Comparison of ENCODE assay signal across 17 cellular contexts in the genomic region with DNA sequence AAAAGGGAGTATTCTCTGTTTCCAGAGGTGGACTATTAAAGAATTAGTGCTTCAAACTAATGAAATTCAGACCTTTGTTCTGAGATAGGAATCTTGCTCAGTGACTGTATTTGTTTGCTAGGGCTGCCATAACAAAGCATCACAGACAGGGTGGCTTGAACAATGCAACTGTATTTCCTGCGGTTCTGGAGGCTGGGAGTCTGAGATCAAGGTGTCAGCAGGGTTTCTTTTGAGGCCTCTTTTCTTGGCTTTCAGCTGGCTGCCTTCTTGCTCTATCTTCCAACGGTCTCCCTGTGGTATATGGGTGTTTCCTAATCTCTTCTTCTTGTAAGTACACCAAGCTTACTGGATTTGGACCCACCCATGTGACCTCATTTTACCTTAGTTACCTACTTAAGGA.
DNase-seq lines count a peak whose midpoint lies in the region; ATAC-seq, FAIRE-seq and TF ChIP-seq lines count a peak whose summit lies in the region.
"Had no signal": no experiment of that assay in that cellular context is flagged by ENCODE, and none has a peak within 500 bp of the region (broad histone marks: within the 10 kb centered on the region; RNA-seq: fewer than 3 reads in every experiment).

No MANE protein-coding gene starts in this region.

- H3K9me3 Mint-ChIP-seq in WTC11, result no peaks in the 10 kb centered on the region; the same call in 1 of the 2 replicates

- H3F3A ChIP-seq in PC-9 (ENCODE audit: insufficient read depth, low read depth), result no peaks in the 10 kb centered on the region

- H3K27me3 ChIP-seq in mesendoderm (ENCODE audit: insufficient read depth, low read length, poor library complexity) (no peaks in the 10 kb centered on the region), PC-9 (ENCODE audit: insufficient read depth, low read depth) (no peaks in the 10 kb centered on the region)
- H3K27me3 ChIP-seq: BLaER1 treated with 17β-estradiol and CSF1 and Interleukin-3, amounts not matched to agents 10 nM and 100 nM had no signal

- no peak overlapping the region for H3K4me3 ChIP-seq in Jurkat, Clone E6-1 (ENCODE audit: low read length)
- no peak overlapping the region for H3K4me3 ChIP-seq in mesendoderm (ENCODE audit: low read length)
- no peak overlapping the region for H3K4me3 ChIP-seq in kidney (ENCODE audit: low read length in 2 of 2)
- H3K4me3 ChIP-seq in PC-9, result no peak overlapping the region
- H3K4me3 ChIP-seq: BLaER1 treated with 17β-estradiol and CSF1 and Interleukin-3, amounts not matched to agents 10 nM and 100 nM; GM12878 had no signal

- H3K36me3 Mint-ChIP-seq in WTC11, result no peaks in the 10 kb centered on the region
- H3K36me3 Mint-ChIP-seq: CD4-positive, CD25-positive, alpha-beta regulatory T cell had no signal

- H3K18ac ChIP-seq in mesendoderm (ENCODE audit: low read length), result no peak overlapping the region

- no peaks in the 10 kb centered on the region; the same call in 1 of the 2 replicates for H3K27me3 Mint-ChIP-seq in WTC11 (ENCODE audit: low read depth)
- H3K27me3 Mint-ChIP-seq: CD4-positive, CD25-positive, alpha-beta regulatory T cell had no signal

- no peak overlapping the region for H3K23ac ChIP-seq in mesendoderm (ENCODE audit: low read length)

- WGBS in mesendoderm (ENCODE audit: extremely low coverage, insufficient coverage, low lambda C conversion rate), result no CpG with 5 or more reads among the region's 2 CpGs

- H2BK15ac ChIP-seq in mesendoderm (replicated peaks; ENCODE audit: low read depth), result no peak overlapping the region

- H3K4me2 ChIP-seq in mesendoderm (ENCODE audit: low read length) (no peak overlapping the region), PC-9 (no peak overlapping the region)
- H3K4me2 ChIP-seq: BLaER1 treated with 17β-estradiol and CSF1 and Interleukin-3, amounts not matched to agents 10 nM and 100 nM had no signal

- H3K4me3 Mint-ChIP-seq in WTC11, result no peak overlapping the region
- H3K4me3 Mint-ChIP-seq: CD4-positive, CD25-positive, alpha-beta regulatory T cell had no signal

- H3K79me2 ChIP-seq in mesendoderm (ENCODE audit: control insufficient read depth, insufficient read depth, low read length), result no peaks in the 10 kb centered on the region
- H3K79me2 ChIP-seq in PC-9 (ENCODE audit: low read depth), result no peaks in the 10 kb centered on the region

- TF ChIP-seq CTCF in WTC11 (IDR thresholded peaks at IDR 0.05) (no peak), kidney (IDR thresholded peaks at IDR 0.05; ENCODE audit: borderline replicate concordance, extremely low read depth, insufficient read depth) (no peak), PC-9 (conservative IDR thresholded peaks at IDR 0.05) (no peak)

- POLR2A ChIA-PET in WTC11 (lab: Charles Lee) (no interaction called here), PC-9 (lab: Charles Lee; ENCODE audit: unreplicated experiment) (no interaction called here)

- H3K36me3 ChIP-seq in mesendoderm (ENCODE audit: control insufficient read depth, insufficient read depth, low read length) (no peaks in the 10 kb centered on the region), kidney (ENCODE audit: control insufficient read depth in 1 of 2, insufficient read depth in 2 of 2, low read length in 2 of 2) (no peaks in the 10 kb centered on the region), PC-9 (ENCODE audit: low read depth) (no peaks in the 10 kb centered on the region)
- H3K36me3 ChIP-seq: BLaER1 treated with 17β-estradiol and CSF1 and Interleukin-3, amounts not matched to agents 10 nM and 100 nM had no signal

- no peak overlapping the region for H3K4ac ChIP-seq in mesendoderm (ENCODE audit: low read depth, low read length)

- intact Hi-C loops in kidney (cut with DNase I) (no loop called here), PC-9 (cut with micrococcal nuclease; ENCODE audit: unreplicated experiment) (no loop called here)

- no peak for FAIRE-seq in kidney (lab: Jason Lieb, UNC)
- FAIRE-seq: GM12878, GM18507, H54, HTR-8/SVneo had no signal

- BruUV-seq in PC-9 (replicated peaks; lab: Mats Ljungman, UMichigan), result no TSS peak

- no peak overlapping the region for H3K27ac ChIP-seq in mesendoderm (ENCODE audit: low read depth, low read length)
- no peak overlapping the region for H3K27ac ChIP-seq in kidney (ENCODE audit: low read depth in 2 of 2, low read length in 2 of 2)
- H3K27ac ChIP-seq in PC-9, result no peak overlapping the region
- H3K27ac ChIP-seq: BLaER1 treated with 17β-estradiol and CSF1 and Interleukin-3, amounts not matched to agents 10 nM and 100 nM had no signal

- no peak overlapping the region for H2AFZ ChIP-seq in PC-9

- H3K9me3 ChIP-seq in kidney (ENCODE audit: control insufficient read depth in 1 of 2, low read length in 2 of 2) (no peaks in the 10 kb centered on the region), PC-9 (ENCODE audit: insufficient read depth, low read depth) (peaks cover 4% of the 10 kb centered on the region; the same call in 1 of the 2 replicates)

- no peak overlapping the region for H2BK5ac ChIP-seq in mesendoderm (ENCODE audit: low read length)

- ATAC-seq in WTC11, result peak; percentile 48
- ATAC-seq: GM12878, HCT116 had no signal

- DNase-seq in SKM-1 (lab: John Stamatoyannopoulos, UW; ENCODE audit: unreplicated experiment) (peak; percentile 17), SKM-1 treated with dmso at 0.1 percent for 144 hours (lab: John Stamatoyannopoulos, UW; ENCODE audit: unreplicated experiment) (no peak), WTC11 (ENCODE audit: low spot score) (no peak), mesendoderm (peak; percentile 38), kidney (no peak), PC-9 (no peak)
- peak; percentile 99 for DNase-seq in Jurkat, Clone E6-1 (ENCODE audit: low read depth, low spot score)
- no peak for DNase-seq in stimulated activated CD4-positive, alpha-beta T cell treated with anti-CD3 and anti-CD28 coated beads, Interleukin-4, amount 100 ng/mL, for 4 hours
- DNase-seq: ACHN; CD4-positive, CD25-positive, alpha-beta regulatory T cell; DMS53 had no signal

- no peaks in the 10 kb centered on the region for H3K9me2 ChIP-seq in PC-9 (ENCODE audit: insufficient read depth)

- H4K20me1 ChIP-seq in PC-9 (ENCODE audit: insufficient read depth), result no peaks in the 10 kb centered on the region
- H4K20me1 ChIP-seq: BLaER1 treated with 17β-estradiol and CSF1 and Interleukin-3, amounts not matched to agents 10 nM and 100 nM had no signal

- CTCF ChIA-PET in WTC11 (lab: Charles Lee), result no interaction called here
- CTCF ChIA-PET in PC-9 (lab: Charles Lee), result no interaction called here

- no peak overlapping the region for H2BK120ac ChIP-seq in mesendoderm (ENCODE audit: low read depth, low read length)

- H3K56ac ChIP-seq in mesendoderm (ENCODE audit: low read length), result no peak overlapping the region

- no peak overlapping the region for H4K8ac ChIP-seq in mesendoderm (ENCODE audit: low read depth, low read length)

- no peaks in the 10 kb centered on the region for H3K4me1 ChIP-seq in mesendoderm (ENCODE audit: control insufficient read depth, low read depth, low read length)
- peaks cover 0 to 4% of the 10 kb centered on the region in 2 donors for H3K4me1 ChIP-seq in kidney (ENCODE audit: control insufficient read depth in 1 of 2, insufficient read depth in 1 of 2, low read depth in 1 of 2, low read length in 2 of 2)
- no peaks in the 10 kb centered on the region for H3K4me1 ChIP-seq in PC-9 (replicated peaks; ENCODE audit: insufficient read depth)

- H4K5ac ChIP-seq in mesendoderm (ENCODE audit: low read length), result no peak overlapping the region

- no peaks in the 10 kb centered on the region for H3K79me1 ChIP-seq in mesendoderm (ENCODE audit: low read length)

- H3K4me1 Mint-ChIP-seq in WTC11, result peaks cover 18% of the 10 kb centered on the region
- H3K4me1 Mint-ChIP-seq: CD4-positive, CD25-positive, alpha-beta regulatory T cell had no signal

- no peak overlapping the region for H2AK5ac ChIP-seq in mesendoderm (ENCODE audit: low read length)

- H3K27ac Mint-ChIP-seq in WTC11, result no peak overlapping the region
- H3K27ac Mint-ChIP-seq: CD4-positive, CD25-positive, alpha-beta regulatory T cell had no signal

- H3K9ac ChIP-seq in mesendoderm (ENCODE audit: low read length) (no peak overlapping the region), kidney (ENCODE audit: low read length in 2 of 2) (no peak overlapping the region)
- H3K9ac ChIP-seq: BLaER1 treated with 17β-estradiol and CSF1 and Interleukin-3, amounts not matched to agents 10 nM and 100 nM had no signal

TF ChIP-seq in WTC11, 78 proteins besides CTCF, POLR2A, EP300 and RAD21:
- no peak for TF ChIP-seq SP1 (CRISPR knock-in tag; conservative IDR thresholded peaks at IDR 0.05)

Comparison
In these comparisons a context has a peak if more than half of its experiments do, and no peak if none do; other contexts are left out.
1. DNase-seq: peak in SKM-1 (single experiment), Jurkat, Clone E6-1 (single experiment) and mesendoderm (single experiment); none in SKM-1 treated with dmso at 0.1 percent for 144 hours (single experiment), WTC11 (single experiment), kidney (single experiment), PC-9 (0 of 2) and stimulated activated CD4-positive, alpha-beta T cell treated with anti-CD3 and anti-CD28 coated beads, Interleukin-4, amount 100 ng/mL, for 4 hours (0 of 2).